21 cellular contexts compared by ENCODE assay signal in genomic region chr2:165182029-165182428, GRCh38. TPM values are rescaled to one million over a fixed set of nuclear protein-coding genes. Genes with fewer than 3 reads are reported as not detected.
"Had no signal": no experiment of that assay in that cellular context is flagged by ENCODE, and none has a peak within 500 bp of the region (broad histone marks: within the 10 kb centered on the region; RNA-seq: fewer than 3 reads in every experiment).

No MANE protein-coding gene starts in this region.

- H3K27ac ChIP-seq: hepatocyte, left ventricle myocardium inferior, lower lobe of right lung, neural progenitor cell, ovary, right atrium auricular region, sigmoid colon, skin epidermis had no signal

- H3K36me3 Mint-ChIP-seq: mesothelial cell of epicardium; natural killer cell treated with Interleukin-12 subunit alpha and Interleukin-12 subunit beta and Interleukin-15 and Interleukin-18, amount 100 ng/mL, for 72 hours; neural progenitor cell had no signal

- H3K4me1 Mint-ChIP-seq: memory B cell, mesothelial cell of epicardium, neural progenitor cell had no signal

- H3K9ac ChIP-seq: neural progenitor cell had no signal

- H3K27me3 ChIP-seq: hepatocyte, neural progenitor cell, ovary, right atrium auricular region, sigmoid colon had no signal

- H3K4me3 ChIP-seq: hepatocyte, left ventricle myocardium inferior, lower lobe of right lung, neural progenitor cell, ovary, right atrium auricular region, sigmoid colon, skin epidermis had no signal

- ATAC-seq: left cardiac atrium; lower lobe of right lung; natural killer cell treated with Interleukin-12 subunit alpha and Interleukin-12 subunit beta and Interleukin-15 and Interleukin-18, amount 100 ng/mL, for 72 hours had no signal

- H3K4me3 Mint-ChIP-seq: memory B cell; mesothelial cell of epicardium; natural killer cell treated with Interleukin-12 subunit alpha and Interleukin-12 subunit beta and Interleukin-15 and Interleukin-18, amount 100 ng/mL, for 72 hours; neural progenitor cell had no signal

- H3K9me3 ChIP-seq: left ventricle myocardium inferior, lower lobe of right lung, ovary, right atrium auricular region, sigmoid colon had no signal

- DNase-seq: dermis blood vessel endothelial cell; foreskin melanocyte; head of caudate nucleus; kidney; left cardiac atrium; left ventricle myocardium inferior; lower lobe of right lung; nucleus accumbens; ovary; sigmoid colon; stimulated activated CD4-positive, alpha-beta T cell treated with anti-CD3 and anti-CD28 coated beads, Interleukin-2, amount 100 ng/mL, for 24 hours; stimulated activated naive CD4-positive, alpha-beta T cell treated with Interleukin-2 at 50 U/mL for 16 hours; trophoblast cell had no signal

- H3K27ac Mint-ChIP-seq: memory B cell; mesothelial cell of epicardium; natural killer cell treated with Interleukin-12 subunit alpha and Interleukin-12 subunit beta and Interleukin-15 and Interleukin-18, amount 100 ng/mL, for 72 hours; neural progenitor cell had no signal

- H3K9me3 Mint-ChIP-seq: mesothelial cell of epicardium, neural progenitor cell had no signal

- H3K36me3 ChIP-seq: left ventricle myocardium inferior, lower lobe of right lung, neural progenitor cell, ovary, right atrium auricular region, sigmoid colon had no signal

- H3K4me1 ChIP-seq: left ventricle myocardium inferior, lower lobe of right lung, neural progenitor cell, right atrium auricular region, sigmoid colon had no signal

RNA-seq across cellular contexts. Expression of gene SCN3A, which starts 21.8 kb away (rescaled TPM):
- total RNA-seq: myocyte; natural killer cell treated with Interleukin-12 subunit alpha and Interleukin-12 subunit beta and Interleukin-15 and Interleukin-18, amount 100 ng/mL, for 72 hours had no signal

RNA-seq across cellular contexts. Expression of gene SCN2A, which starts 57.2 kb away (rescaled TPM):
- total RNA-seq: natural killer cell treated with Interleukin-12 subunit alpha and Interleukin-12 subunit beta and Interleukin-15 and Interleukin-18, amount 100 ng/mL, for 72 hours had no signal
